ENCODE assay signal across 39 cellular contexts in genomic region chr4:122384245-122384644, GRCh38. TPM values are rescaled to one million over a fixed set of nuclear protein-coding genes. Genes with fewer than 3 reads are reported as not detected.
"Had no signal": no experiment of that assay in that cellular context is flagged by ENCODE, and none has a peak within 500 bp of the region (broad histone marks: within the 10 kb centered on the region; RNA-seq: fewer than 3 reads in every experiment).

No MANE protein-coding gene starts in this region.

- DNase-seq: activated effector memory CD4-positive, alpha-beta T cell treated with anti-CD3 and anti-CD28 coated beads, Interleukin-2, amount 50 U/mL, for 16 hours; activated effector memory CD4-positive, alpha-beta T cell treated with Interleukin-2 at 50 U/mL for 16 hours; activated gamma-delta T cell; activated gamma-delta T cell treated with Interleukin-2 at 50 U/mL for 16 hours; activated naive CD4-positive, alpha-beta T cell; activated naive CD4-positive, alpha-beta T cell treated with anti-CD3 and anti-CD28 coated beads for 36 hours; activated naive CD4-positive, alpha-beta T cell treated with anti-CD3 and anti-CD28 coated beads, Interleukin-2, amount 10 ng/mL, durations not matched to agents 7 days and 5 days; activated naive CD4-positive, alpha-beta T cell treated with anti-CD3 and anti-CD28 coated beads, Interleukin-2, amount 50 U/mL, for 16 hours; activated naive CD4-positive, alpha-beta T cell treated with Interleukin-2 at 50 U/mL for 16 hours; activated naive CD8-positive, alpha-beta T cell treated with anti-CD3 and anti-CD28 coated beads for 36 hours; activated naive CD8-positive, alpha-beta T cell treated with anti-CD3 and anti-CD28 coated beads, Interleukin-2, amount 10 ng/mL, durations not matched to agents 7 days and 5 days; activated naive CD8-positive, alpha-beta T cell treated with anti-CD3 and anti-CD28 coated beads, Interleukin-2, amount 50 U/mL, for 24 hours; activated T-cell treated with anti-CD3 and anti-CD28 coated beads, Interleukin-2, amount 50 U/mL, for 4 hours; activated T-cell treated with anti-CD3 and anti-CD28 coated beads, Interleukin-2, amount 50 U/mL, for 48 hours; activated T-cell treated with anti-CD3 and anti-CD28 coated beads, Interleukin-2, amount 50 U/mL, for 72 hours; adrenal gland; amniotic stem cell; amygdala; anterior cingulate cortex; aorta; body of pancreas; brain microvascular endothelial cell; caudate nucleus; central memory CD4-positive, alpha-beta T cell; cerebellar nuclear complex had no signal

- FAIRE-seq: astrocyte, bronchial epithelial cell, colon had no signal

- H3K4me3 ChIP-seq: adrenal gland, ascending aorta, body of pancreas, breast epithelium, cardiac muscle cell had no signal

- H3K9me3 ChIP-seq: adrenal gland, ascending aorta had no signal

- H3K27ac ChIP-seq: adrenal gland, ascending aorta, body of pancreas, brain microvascular endothelial cell, breast epithelium, cardiac muscle cell had no signal

- ATAC-seq: activated naive CD4-positive, alpha-beta T cell treated with anti-CD3 and anti-CD28 coated beads, Interleukin-2, amount 50 U/mL, for 72 hours; activated naive CD8-positive, alpha-beta T cell treated with anti-CD3 and anti-CD28 coated beads, Interleukin-2, amount 50 U/mL, for 24 hours; activated T-cell treated with anti-CD3 and anti-CD28 coated beads, Interleukin-2, amount 50 U/mL, for 4 hours; activated T-cell treated with anti-CD3 and anti-CD28 coated beads, Interleukin-2, amount 50 U/mL, for 72 hours; activated T-helper 17 cell treated with anti-CD3 and anti-CD28 coated beads, Interleukin-2, amount 50 U/mL, for 72 hours; body of pancreas had no signal

- H3K27me3 ChIP-seq: adrenal gland, ascending aorta, body of pancreas, brain microvascular endothelial cell, breast epithelium, cardiac muscle cell had no signal

- H3K36me3 ChIP-seq: adrenal gland, ascending aorta, brain microvascular endothelial cell, breast epithelium, cardiac muscle cell had no signal

- H3K4me1 ChIP-seq: adrenal gland, ascending aorta, body of pancreas, breast epithelium had no signal

RNA-seq across cellular contexts. Expression of gene ADAD1, which starts 5.4 kb away (rescaled TPM):
- total RNA-seq: activated naive CD4-positive, alpha-beta T cell treated with anti-CD3 and anti-CD28 coated beads for 36 hours; activated naive CD4-positive, alpha-beta T cell treated with anti-CD3 and anti-CD28 coated beads, Interleukin-2, amount 50 U/mL, for 72 hours; activated naive CD8-positive, alpha-beta T cell treated with anti-CD3 and anti-CD28 coated beads for 36 hours; activated naive CD8-positive, alpha-beta T cell treated with anti-CD3 and anti-CD28 coated beads, Interleukin-2, amount 10 ng/mL, durations not matched to agents 7 days and 5 days; activated T-cell treated with anti-CD3 and anti-CD28 coated beads, Interleukin-2, amount 50 U/mL, for 4 hours; activated T-cell treated with anti-CD3 and anti-CD28 coated beads, Interleukin-2, amount 50 U/mL, for 72 hours; activated T-helper 1 cell treated with anti-CD3 and anti-CD28 coated beads, Interleukin-12 subunit alpha, Interleukin-12 subunit beta, Interleukin-2, Interleukin-4 antibody, amounts not matched to agents 30 ng/mL and 10 ng/mL and 1 ng/mL, durations not matched to agents 14 hours and 24 hours and 36 hours; activated T-helper 17 cell treated with anti-CD3 and anti-CD28 coated beads, Interleukin-2, amount 50 U/mL, for 72 hours; activated T-helper 2 cell treated with anti-CD3 and anti-CD28 coated beads, Interferon-gamma antibody, Interleukin-2, Interleukin-4, amounts not matched to agents 10 μg/mL and 5 μg/mL and 100 μg/mL, durations not matched to agents 14 hours and 24 hours and 36 hours; adrenal gland; aorta; ascending aorta; astrocyte; body of pancreas; breast epithelium; cardiac muscle cell; cardiac septum; cerebellum; chondrocyte had no signal
- polyA plus RNA-seq: adipose tissue, adrenal gland, aorta, cardiac muscle cell had no signal
